In genomic region chr1:81660286-81660685, GRCh38 we compare ENCODE assay signal across 28 cellular contexts.
A peak's percentile ranks its signal among the peaks of the same experiment; 100 is the strongest.
DNase-seq lines count a peak whose midpoint lies in the region; ATAC-seq, FAIRE-seq and TF ChIP-seq lines count a peak whose summit lies in the region.
"Had no signal": no experiment of that assay in that cellular context is flagged by ENCODE, and none has a peak within 500 bp of the region (broad histone marks: within the 10 kb centered on the region; RNA-seq: fewer than 3 reads in every experiment).

No MANE protein-coding gene starts in this region.

- no peaks in the 10 kb centered on the region for H3K36me3 ChIP-seq in GM23248 (ENCODE audit: low read depth)
- no peaks in the 10 kb centered on the region for H3K36me3 ChIP-seq in pancreas
- H3K36me3 ChIP-seq: breast epithelium, right atrium auricular region had no signal

- H3K4me3 ChIP-seq in GM23248 (no peak overlapping the region), choroid plexus epithelial cell (ENCODE audit: low read depth, low read length) (no peak overlapping the region), pancreas (no peak overlapping the region)
- H3K4me3 ChIP-seq: breast epithelium, right atrium auricular region had no signal

- H3K9me3 ChIP-seq in GM23248 (ENCODE audit: low read depth) (no peaks in the 10 kb centered on the region), pancreas (no peaks in the 10 kb centered on the region)
- H3K9me3 ChIP-seq: breast epithelium, right atrium auricular region had no signal

- peaks cover 27% of the 10 kb centered on the region; the same call in 1 of the 2 replicates for H3F3A ChIP-seq in GM23248 (ENCODE audit: insufficient read depth)

- no peak for FAIRE-seq in pancreas (lab: Jason Lieb, UNC)
- FAIRE-seq: colon, HTR-8/SVneo had no signal

- H3K79me2 ChIP-seq in GM23248 (ENCODE audit: insufficient read depth): no peaks in the 10 kb centered on the region

- H3K9ac ChIP-seq in GM23248: no peak overlapping the region

- peaks cover 39% of the 10 kb centered on the region for H3K4me1 ChIP-seq in GM23248 (ENCODE audit: insufficient read depth)
- no peaks in the 10 kb centered on the region for H3K4me1 ChIP-seq in pancreas
- H3K4me1 ChIP-seq: breast epithelium, right atrium auricular region had no signal

- H3K9me2 ChIP-seq in GM23248 (ENCODE audit: insufficient read depth): no peaks in the 10 kb centered on the region

- peak overlapping the region; percentile 33 for H3K4me2 ChIP-seq in GM23248 (ENCODE audit: unreplicated experiment)

- in situ Hi-C loops in GM23248 (cut with MboI): no loop called here

- intact Hi-C loops in head of caudate nucleus (cut with DNase I) (no loop called here), pancreas (cut with DNase I) (no loop called here)

- H3K27me3 ChIP-seq in GM23248 (replicated peaks; ENCODE audit: insufficient read depth): no peaks in the 10 kb centered on the region
- H3K27me3 ChIP-seq in pancreas: no peaks in the 10 kb centered on the region
- H3K27me3 ChIP-seq: breast epithelium, right atrium auricular region had no signal

- no peak for ATAC-seq in pancreas
- ATAC-seq: left ventricle myocardium superior; naive thymus-derived CD8-positive, alpha-beta T cell; T-cell had no signal

- H2AFZ ChIP-seq in GM23248: peak overlapping the region; percentile 11; the same call in 1 of the 2 replicates

- TF ChIP-seq CTCF in choroid plexus epithelial cell (conservative IDR thresholded peaks at IDR 0.05; ENCODE audit: low read depth, low read length) (no peak), pancreas (IDR thresholded peaks at IDR 0.05) (no peak)

- DNase-seq in GM23248: peak; percentile 64
- peak; percentile 18 for DNase-seq in choroid plexus epithelial cell (ENCODE audit: low read depth)
- peak; percentile 9 for DNase-seq in kidney tubule cell (ENCODE audit: low spot score)
- no peak for DNase-seq in head of caudate nucleus
- DNase-seq in pancreas: no peak
- no peak for DNase-seq in foreskin melanocyte
- no peak for DNase-seq in NCI-H2227 (lab: John Stamatoyannopoulos, UW; ENCODE audit: unreplicated experiment)
- DNase-seq: activated CD4-positive, CD25-positive, alpha-beta regulatory T cell; amygdala; CD4-positive, alpha-beta memory T cell; effector CD8-positive, alpha-beta T cell; erythroblast; H7; KG1; left ventricle myocardium superior; naive thymus-derived CD8-positive, alpha-beta T cell; NCI-H1417; NCI-H2029 treated with DMSO at 0.1 percent for 48 hours; NCI-H226; NCI-H774; stimulated activated CD4-positive, alpha-beta T cell treated with anti-CD3 and anti-CD28 coated beads, Interleukin-4, amount 100 ng/mL, for 1 hour; substantia nigra; T-cell had no signal

- no peaks in the 10 kb centered on the region for H4K20me1 ChIP-seq in GM23248 (ENCODE audit: insufficient read depth)

- H3K27ac ChIP-seq in GM23248 (0 out of 2 replicates have a peak overlapping the region, but pooled peaks have one; percentile 1), pancreas (no peak overlapping the region)
- H3K27ac ChIP-seq: breast epithelium, right atrium auricular region, RWPE1 had no signal

Comparison
In these comparisons a context has a peak if more than half of its experiments do, and no peak if none do; other contexts are left out.
1. DNase-seq: peak in GM23248 (single experiment), choroid plexus epithelial cell (single experiment) and kidney tubule cell (single experiment); none in head of caudate nucleus (0 of 42), pancreas (0 of 6), foreskin melanocyte (single experiment) and NCI-H2227 (single experiment).